Comparison of ENCODE assay signal across 24 cellular contexts in the genomic region with DNA sequence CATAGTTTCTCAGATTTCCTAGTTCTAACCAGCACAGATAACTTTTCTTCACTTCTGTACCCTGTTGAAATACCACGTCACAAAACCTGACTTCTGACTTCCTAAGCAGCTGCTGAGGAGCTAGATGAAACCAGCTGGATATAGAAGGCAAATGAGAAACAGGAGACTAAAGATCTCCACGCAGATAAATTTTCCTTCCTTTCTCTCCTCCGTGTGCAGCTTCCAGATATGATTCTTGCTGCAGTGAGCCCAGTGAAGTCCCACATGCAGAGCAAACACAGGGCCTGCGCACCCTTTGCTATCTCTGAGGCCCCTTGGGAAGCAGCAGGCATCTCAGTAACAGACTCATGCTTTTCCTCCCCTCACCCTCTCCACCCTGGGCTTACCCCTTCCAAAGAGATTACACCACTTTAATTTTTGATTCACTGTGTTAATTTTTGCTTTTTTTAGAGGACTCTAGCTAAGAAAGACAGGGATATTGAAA.
DNase-seq lines count a peak whose midpoint lies in the region; ATAC-seq, FAIRE-seq and TF ChIP-seq lines count a peak whose summit lies in the region.
"Had no signal": no experiment of that assay in that cellular context is flagged by ENCODE, and none has a peak within 500 bp of the region (broad histone marks: within the 10 kb centered on the region; RNA-seq: fewer than 3 reads in every experiment).

No MANE protein-coding gene starts in this region.

- 0 out of 2 replicates have a peak overlapping the region, but pooled peaks have one; percentile 15 for H3K9ac ChIP-seq in HUES64 (ENCODE audit: low read depth, low read length)
- H3K9ac ChIP-seq in endodermal cell (ENCODE audit: extremely low read depth, low read length, poor library complexity, severe bottlenecking): no peak overlapping the region
- H3K9ac ChIP-seq in kidney (ENCODE audit: low read length in 2 of 2): no peak overlapping the region
- H3K9ac ChIP-seq: KMS-11, parathyroid adenoma had no signal

- POLR2A ChIA-PET in MCF 10A (lab: Yijun Ruan, JAX): no interaction called here

- CTCF ChIA-PET in MCF 10A (lab: Yijun Ruan, JAX): no interaction called here

- H3K27ac ChIP-seq in HUES64 (ENCODE audit: low read depth, low read length) (no peak overlapping the region), endodermal cell (ENCODE audit: low read depth, low read length) (peak overlapping the region; percentile 21), kidney (ENCODE audit: low read depth in 2 of 2, low read length in 2 of 2) (no peak overlapping the region)
- H3K27ac ChIP-seq: adrenal gland, dorsolateral prefrontal cortex, KMS-11, left ventricle myocardium inferior, parathyroid adenoma, tibial nerve, WERI-Rb-1 had no signal

- H3K9me3 ChIP-seq in HUES64 (ENCODE audit: insufficient read depth, low read depth, low read length): no peaks in the 10 kb centered on the region
- H3K9me3 ChIP-seq in endodermal cell (ENCODE audit: control insufficient read depth, low read length): no peaks in the 10 kb centered on the region
- H3K9me3 ChIP-seq in kidney (ENCODE audit: control insufficient read depth in 1 of 2, low read length in 2 of 2): no peaks in the 10 kb centered on the region
- H3K9me3 ChIP-seq: adrenal gland, left ventricle myocardium inferior, tibial nerve had no signal

- DNase-seq in SK-N-DZ (ENCODE audit: low spot score) (peak; percentile 96), endodermal cell (no peak), nephron progenitor cell (peak; percentile 10), DMS53 (lab: John Stamatoyannopoulos, UW) (no peak), kidney (no peak), MCF 10A (ENCODE audit: unreplicated experiment) (no peak)
- DNase-seq: activated CD4-positive, alpha-beta memory T cell treated with anti-CD3 and anti-CD28 coated beads for 36 hours; activated gamma-delta T cell treated with Interleukin-2 at 50 U/mL for 16 hours; activated T-cell treated with anti-CD3 and anti-CD28 coated beads for 4 hours; adrenal gland; CD8-positive, alpha-beta T cell; DMS79 treated with DMSO at 0.1 percent for 48 hours; dorsolateral prefrontal cortex; left ventricle myocardium inferior; NCI-H1105 treated with DMSO at 0.1 percent for 48 hours; NCI-H748 treated with DMSO at 0.1 percent for 48 hours; stimulated activated CD4-positive, alpha-beta T cell treated with anti-CD3 and anti-CD28 coated beads, Interleukin-1b, Interleukin-23, amount 100 ng/mL, for 48 hours; stimulated activated naive CD4-positive, alpha-beta T cell treated with Interleukin-2 at 50 U/mL for 16 hours; WERI-Rb-1 had no signal

- H3K4me3 ChIP-seq in HUES64 (ENCODE audit: low read length): no peak overlapping the region
- H3K4me3 ChIP-seq in endodermal cell (ENCODE audit: low read length): no peak overlapping the region
- H3K4me3 ChIP-seq in kidney (ENCODE audit: low read length in 2 of 2): no peak overlapping the region
- H3K4me3 ChIP-seq: adrenal gland, dorsolateral prefrontal cortex, left ventricle myocardium inferior, tibial nerve had no signal

- H3K27me3 Mint-ChIP-seq in endodermal cell (ENCODE audit: insufficient read depth): no peaks in the 10 kb centered on the region
- no peaks in the 10 kb centered on the region for H3K27me3 Mint-ChIP-seq in nephron progenitor cell (ENCODE audit: low read depth, poor library complexity)
- no peaks in the 10 kb centered on the region for H3K27me3 Mint-ChIP-seq in MCF 10A (ENCODE audit: insufficient read depth, unreplicated experiment)
- H3K27me3 Mint-ChIP-seq: activated CD4-positive, alpha-beta memory T cell treated with anti-CD3 and anti-CD28 coated beads for 36 hours had no signal

- ATAC-seq in HG03565 (IDR thresholded peaks at IDR 0.05; ENCODE audit: unreplicated experiment): no peak
- ATAC-seq: CD8-positive, alpha-beta T cell had no signal

- H3K9me3 Mint-ChIP-seq in endodermal cell (peaks cover 2% of the 10 kb centered on the region), nephron progenitor cell (no peaks in the 10 kb centered on the region), MCF 10A (ENCODE audit: unreplicated experiment) (peaks cover 7% of the 10 kb centered on the region)

- 87% methylated on average over 4 of the region's 4 CpGs for WGBS in HUES64
- WGBS in endodermal cell (ENCODE audit: insufficient coverage in 1 of 2, insufficient read length in 1 of 2), 2 experiments: 80 to 89% methylated on average over 2 to 4 of the region's 4 CpGs

- H3K27me3 ChIP-seq in HUES64 (ENCODE audit: insufficient read depth, low read length): no peaks in the 10 kb centered on the region
- no peaks in the 10 kb centered on the region for H3K27me3 ChIP-seq in endodermal cell (ENCODE audit: control insufficient read depth, insufficient read depth, low read length, poor library complexity, severe bottlenecking)
- H3K27me3 ChIP-seq: adrenal gland, dorsolateral prefrontal cortex, tibial nerve had no signal

- no peak for FAIRE-seq in kidney (lab: Jason Lieb, UNC)

- H3K4me1 ChIP-seq in HUES64 (ENCODE audit: insufficient read depth, low read length) (peaks cover 30% of the 10 kb centered on the region), endodermal cell (ENCODE audit: control insufficient read depth, insufficient read depth, low read length) (peaks cover 3% of the 10 kb centered on the region), kidney (ENCODE audit: control insufficient read depth in 1 of 2, insufficient read depth in 1 of 2, low read depth in 1 of 2, low read length in 2 of 2) (no peaks in the 10 kb centered on the region)
- H3K4me1 ChIP-seq: adrenal gland, left ventricle myocardium inferior, parathyroid adenoma, tibial nerve had no signal

- H3K4me1 Mint-ChIP-seq in endodermal cell (peaks cover 13% of the 10 kb centered on the region), nephron progenitor cell (peaks cover 20% of the 10 kb centered on the region), MCF 10A (ENCODE audit: insufficient read depth, unreplicated experiment) (no peaks in the 10 kb centered on the region)

- no peak overlapping the region for H3K27ac Mint-ChIP-seq in endodermal cell
- H3K27ac Mint-ChIP-seq in nephron progenitor cell: peak overlapping the region; percentile 79
- no peak overlapping the region for H3K27ac Mint-ChIP-seq in MCF 10A (ENCODE audit: low read depth, unreplicated experiment)
- H3K27ac Mint-ChIP-seq: activated CD4-positive, alpha-beta memory T cell treated with anti-CD3 and anti-CD28 coated beads for 36 hours; CD8-positive, alpha-beta T cell had no signal

- TF ChIP-seq CTCF in endodermal cell (conservative IDR thresholded peaks at IDR 0.05) (no peak), nephron progenitor cell (IDR thresholded peaks at IDR 0.05) (no peak), kidney (IDR thresholded peaks at IDR 0.05; ENCODE audit: borderline replicate concordance, extremely low read depth, insufficient read depth) (no peak), MCF 10A (IDR thresholded peaks at IDR 0.05; ENCODE audit: unreplicated experiment) (no peak)

- H3K36me3 ChIP-seq in HUES64 (ENCODE audit: insufficient read depth, low read length): no peaks in the 10 kb centered on the region
- H3K36me3 ChIP-seq in endodermal cell (ENCODE audit: control insufficient read depth, insufficient read depth, low read length): no peaks in the 10 kb centered on the region
- H3K36me3 ChIP-seq in kidney (ENCODE audit: control insufficient read depth in 1 of 2, insufficient read depth in 2 of 2, low read length in 2 of 2): no peaks in the 10 kb centered on the region
- H3K36me3 ChIP-seq: adrenal gland, left ventricle myocardium inferior, tibial nerve, WERI-Rb-1 had no signal

- no peak overlapping the region for H3K4me3 Mint-ChIP-seq in endodermal cell
- H3K4me3 Mint-ChIP-seq in nephron progenitor cell: no peak overlapping the region
- H3K4me3 Mint-ChIP-seq in MCF 10A (ENCODE audit: unreplicated experiment): no peak overlapping the region
- H3K4me3 Mint-ChIP-seq: activated CD4-positive, alpha-beta memory T cell treated with anti-CD3 and anti-CD28 coated beads for 36 hours; CD8-positive, alpha-beta T cell had no signal

- BruUV-seq in MCF 10A (replicated peaks; lab: Mats Ljungman, UMichigan): no TSS peak

- intact Hi-C loops in kidney (cut with DNase I) (no loop called here), MCF 10A (cut with micrococcal nuclease) (no loop called here)

- H3K36me3 Mint-ChIP-seq in endodermal cell (ENCODE audit: low read depth) (peaks cover 2% of the 10 kb centered on the region), nephron progenitor cell (ENCODE audit: low read depth) (no peaks in the 10 kb centered on the region), MCF 10A (ENCODE audit: insufficient read depth, unreplicated experiment) (no peaks in the 10 kb centered on the region)
- H3K36me3 Mint-ChIP-seq: activated CD4-positive, alpha-beta memory T cell treated with anti-CD3 and anti-CD28 coated beads for 36 hours; CD8-positive, alpha-beta T cell had no signal

Comparison
In these comparisons a context has a peak if more than half of its experiments do, and no peak if none do; other contexts are left out.
1. DNase-seq: peak in SK-N-DZ (single experiment) and nephron progenitor cell (single experiment); none in endodermal cell (single experiment), DMS53 (single experiment), kidney (single experiment) and MCF 10A (single experiment).